Comparison of ENCODE assay signal across 12 cellular contexts in genomic region chr12:9758119-9758518, GRCh38. TPM values are rescaled to one million over a fixed set of nuclear protein-coding genes. Genes with fewer than 3 reads are reported as not detected.
A peak's percentile ranks its signal among the peaks of the same experiment; 100 is the strongest.
DNase-seq lines count a peak whose midpoint lies in the region; ATAC-seq and TF ChIP-seq lines count a peak whose summit lies in the region.
"Had no signal": no experiment of that assay in that cellular context is flagged by ENCODE, and none has a peak within 500 bp of the region (broad histone marks: within the 10 kb centered on the region; RNA-seq: fewer than 3 reads in every experiment).

No MANE protein-coding gene starts in this region.

- H3K36me3 ChIP-seq in Peyer's patch (no peaks in the 10 kb centered on the region), esophagus squamous epithelium (no peaks in the 10 kb centered on the region), transverse colon (no peaks in the 10 kb centered on the region), hepatocyte (replicated peaks; ENCODE audit: insufficient read depth, low read depth) (no peaks in the 10 kb centered on the region)

- H3K27ac Mint-ChIP-seq in activated T-cell treated with anti-CD3 and anti-CD28 coated beads, Interleukin-2, amount 50 U/mL, for 72 hours: peak overlapping the region; percentile 100

- no peaks in the 10 kb centered on the region for H3K9me2 ChIP-seq in hepatocyte (replicated peaks; ENCODE audit: insufficient read depth)

- H3K36me3 Mint-ChIP-seq in activated T-cell treated with anti-CD3 and anti-CD28 coated beads, Interleukin-2, amount 50 U/mL, for 72 hours (ENCODE audit: insufficient read depth in 2 of 2): peaks cover 44 to 60% of the 10 kb centered on the region in 2 donors

- no peaks in the 10 kb centered on the region for H4K20me1 ChIP-seq in hepatocyte (ENCODE audit: insufficient read depth, poor library complexity, severe bottlenecking)

- H3K4me1 Mint-ChIP-seq in activated T-cell treated with anti-CD3 and anti-CD28 coated beads, Interleukin-2, amount 50 U/mL, for 72 hours (ENCODE audit: low read depth): peaks cover 57% of the 10 kb centered on the region

- no peak overlapping the region for H3K4me2 ChIP-seq in hepatocyte

- no peak overlapping the region for H2AFZ ChIP-seq in hepatocyte

- intact Hi-C loops in esophagus squamous epithelium (cut with DNase I): no loop called here
- intact Hi-C loops in transverse colon (cut with DNase I; ENCODE audit: low total_unique reads): no loop called here

- ATAC-seq in activated T-cell treated with anti-CD3 and anti-CD28 coated beads, Interleukin-2, amount 50 U/mL, for 72 hours (replicated peaks in 1 of 2): no peak

- 72 to 78% methylated on average over 3 of the region's 3 CpGs for WGBS in esophagus squamous epithelium, 2 donors
- WGBS in transverse colon (ENCODE audit: low coverage in 1 of 2), 2 donors: 63 to 84% methylated on average over 3 of the region's 3 CpGs
- WGBS in hepatocyte (ENCODE audit: low lambda C conversion rate, missing lambda C conversion rate): 84% methylated on average over 3 of the region's 3 CpGs

- in situ Hi-C loops in transverse colon (cut with MboI; ENCODE audit: low pct_ligation_motif_present in 1 of 4, low pct_unique_long_range_greater_than_20kb in 1 of 4, low sequenced_read_pairs in 3 of 4): no loop called here
- in situ Hi-C loops in ACHN (cut with HindIII; ENCODE audit: low pct_ligation_motif_present, low pct_unique_long_range_greater_than_20kb, low sequenced_read_pairs): no loop called here

- H3K27me3 ChIP-seq in Peyer's patch: no peaks in the 10 kb centered on the region
- H3K27me3 ChIP-seq in esophagus squamous epithelium: no peaks in the 10 kb centered on the region
- H3K27me3 ChIP-seq in transverse colon: no peaks in the 10 kb centered on the region
- no peaks in the 10 kb centered on the region for H3K27me3 ChIP-seq in hepatocyte

- no peak for TF ChIP-seq EP300 in transverse colon (IDR thresholded peaks at IDR 0.05; ENCODE audit: low read depth)

- H3K79me2 ChIP-seq in hepatocyte: no peaks in the 10 kb centered on the region

- peak overlapping the region; percentile 35 to 47 (median 40) for H3K4me3 ChIP-seq in Peyer's patch
- peak overlapping the region; percentile 4 to 50 (median 26) for H3K4me3 ChIP-seq in esophagus squamous epithelium
- peak overlapping the region in 3 of 4 donors; percentile 10 to 41 (median 15) for H3K4me3 ChIP-seq in transverse colon
- H3K4me3 ChIP-seq in hepatocyte: no peak overlapping the region
- H3K4me3 ChIP-seq: lung had no signal

- DNase-seq in activated T-cell treated with anti-CD3 and anti-CD28 coated beads, Interleukin-2, amount 50 U/mL, for 72 hours: no peak
- no peak for DNase-seq in activated T-cell treated with anti-CD3 and anti-CD28 coated beads, Interleukin-2, amount 50 U/mL, for 1 hour
- DNase-seq in Peyer's patch (no peak), esophagus squamous epithelium (lab: John Stamatoyannopoulos, UW) (no peak), transverse colon (no peak), hepatocyte (ENCODE audit: low spot score) (no peak), GM19238 (ENCODE audit: insufficient read length, low spot score) (no peak), ACHN (no peak)
- DNase-seq: NCI-H1436 treated with DMSO at 0.1 percent for 48 hours had no signal

- H3K9me3 Mint-ChIP-seq in activated T-cell treated with anti-CD3 and anti-CD28 coated beads, Interleukin-2, amount 50 U/mL, for 72 hours: peaks cover 0 to 5% of the 10 kb centered on the region in 2 donors

- TF ChIP-seq POLR2A in Peyer's patch (IDR thresholded peaks at IDR 0.05) (no peak), esophagus squamous epithelium (IDR thresholded peaks at IDR 0.05) (no peak), transverse colon (IDR thresholded peaks at IDR 0.05) (no peak)

- no peaks in the 10 kb centered on the region for H3K27me3 Mint-ChIP-seq in activated T-cell treated with anti-CD3 and anti-CD28 coated beads, Interleukin-2, amount 50 U/mL, for 72 hours (ENCODE audit: low read depth)

- H3K4me1 ChIP-seq in Peyer's patch (no peaks in the 10 kb centered on the region), esophagus squamous epithelium (no peaks in the 10 kb centered on the region), transverse colon (peaks cover 0 to 4% (median 0%) of the 10 kb centered on the region in 4 donors), hepatocyte (ENCODE audit: insufficient read depth) (no peaks in the 10 kb centered on the region)

- H3K4me3 Mint-ChIP-seq in activated T-cell treated with anti-CD3 and anti-CD28 coated beads, Interleukin-2, amount 50 U/mL, for 72 hours: peak overlapping the region; percentile 90 to 100

- H3K27ac ChIP-seq in Peyer's patch (peak overlapping the region; percentile 55 to 82 (median 76)), esophagus squamous epithelium (peak overlapping the region; percentile 22 to 72 (median 48)), transverse colon (peak overlapping the region; percentile 48 to 72 (median 66)), hepatocyte (no peak overlapping the region)

- TF ChIP-seq CTCF in Peyer's patch (IDR thresholded peaks at IDR 0.05): no peak
- TF ChIP-seq CTCF in esophagus squamous epithelium (IDR thresholded peaks at IDR 0.05): no peak
- no peak for TF ChIP-seq CTCF in transverse colon (IDR thresholded peaks at IDR 0.05)
- no peak for TF ChIP-seq CTCF in hepatocyte (IDR thresholded peaks at IDR 0.05; ENCODE audit: poor library complexity)

- no peaks in the 10 kb centered on the region for H3K9me3 ChIP-seq in Peyer's patch
- H3K9me3 ChIP-seq in esophagus squamous epithelium: no peaks in the 10 kb centered on the region
- no peaks in the 10 kb centered on the region for H3K9me3 ChIP-seq in transverse colon
- no peaks in the 10 kb centered on the region for H3K9me3 ChIP-seq in hepatocyte (ENCODE audit: low read depth)

RNA-seq across cellular contexts. Expression of gene CD69, which starts 2.6 kb away (rescaled TPM):
- total RNA-seq in activated T-cell treated with anti-CD3 and anti-CD28 coated beads, Interleukin-2, amount 50 U/mL, for 72 hours: 100 to 1,000 TPM; 126 to 158 TPM
- total RNA-seq in Peyer's patch (10 to 100 TPM in 1 of 4 donors, 1 to 10 TPM in 3; 4.4 to 83.3 (median 9.1) TPM), esophagus squamous epithelium (1 to 10 TPM in 3 of 4 donors, under 1 TPM in 1; 0.99 to 6.7 (median 2.7) TPM), transverse colon (10 to 100 TPM in 1 of 4 donors, 1 to 10 TPM in 1, not detected in 2; 7.8 to 19.2 TPM), hepatocyte (0.07 TPM in 1 of 2 replicates, not detected in the other)
- polyA plus RNA-seq in hepatocyte: 0.57 TPM in 1 of 2 replicates, not detected in the other
- total RNA-seq: SK-MEL-5 had no signal

RNA-seq across cellular contexts. Expression of gene CLECL1, which starts 25.2 kb away (rescaled TPM):
- 10 to 100 TPM; 11.5 to 13.8 TPM for total RNA-seq in activated T-cell treated with anti-CD3 and anti-CD28 coated beads, Interleukin-2, amount 50 U/mL, for 72 hours
- total RNA-seq in Peyer's patch (1 to 10 TPM in 2 of 4 donors, not detected in 2; 4.1 to 4.2 TPM), esophagus squamous epithelium (1 to 10 TPM in 1 of 4 donors, not detected in 3; 1.1 TPM), transverse colon (1 to 10 TPM in 1 of 4 donors, not detected in 3; 2.7 TPM), hepatocyte (not detected in 2 replicates)
- polyA plus RNA-seq in hepatocyte: not detected in 2 replicates
- total RNA-seq: astrocyte, SK-MEL-5 had no signal
